Comparison of ENCODE assay signal across 1 cellular context in the genomic region with DNA sequence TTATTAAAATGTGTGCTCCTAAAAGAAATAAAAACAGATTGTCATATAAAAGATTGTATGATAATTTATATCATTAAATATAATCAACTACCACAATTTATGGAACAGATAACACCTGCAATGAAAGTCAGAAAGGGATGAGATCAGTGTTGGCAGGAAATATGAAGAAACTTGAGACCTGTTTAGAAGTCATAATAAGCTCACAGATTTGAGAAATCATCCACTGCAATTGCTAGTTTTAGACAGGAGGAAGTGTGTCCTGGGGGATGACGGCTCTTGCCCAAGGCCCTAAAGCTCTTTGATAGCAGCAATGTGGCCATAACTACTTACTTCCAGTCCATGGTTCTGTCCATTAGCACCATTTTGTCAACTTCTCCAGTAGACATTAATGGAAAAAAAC.
TF ChIP-seq lines count a peak whose summit lies in the region.

No MANE protein-coding gene starts in this region.

TF ChIP-seq in SK-N-SH treated with all-trans-retinoic acid at 6 μM for 48 hours, 23 proteins besides CTCF, POLR2A, EP300 and RAD21 (continued from another document):
- TF ChIP-seq, protein P1, sequence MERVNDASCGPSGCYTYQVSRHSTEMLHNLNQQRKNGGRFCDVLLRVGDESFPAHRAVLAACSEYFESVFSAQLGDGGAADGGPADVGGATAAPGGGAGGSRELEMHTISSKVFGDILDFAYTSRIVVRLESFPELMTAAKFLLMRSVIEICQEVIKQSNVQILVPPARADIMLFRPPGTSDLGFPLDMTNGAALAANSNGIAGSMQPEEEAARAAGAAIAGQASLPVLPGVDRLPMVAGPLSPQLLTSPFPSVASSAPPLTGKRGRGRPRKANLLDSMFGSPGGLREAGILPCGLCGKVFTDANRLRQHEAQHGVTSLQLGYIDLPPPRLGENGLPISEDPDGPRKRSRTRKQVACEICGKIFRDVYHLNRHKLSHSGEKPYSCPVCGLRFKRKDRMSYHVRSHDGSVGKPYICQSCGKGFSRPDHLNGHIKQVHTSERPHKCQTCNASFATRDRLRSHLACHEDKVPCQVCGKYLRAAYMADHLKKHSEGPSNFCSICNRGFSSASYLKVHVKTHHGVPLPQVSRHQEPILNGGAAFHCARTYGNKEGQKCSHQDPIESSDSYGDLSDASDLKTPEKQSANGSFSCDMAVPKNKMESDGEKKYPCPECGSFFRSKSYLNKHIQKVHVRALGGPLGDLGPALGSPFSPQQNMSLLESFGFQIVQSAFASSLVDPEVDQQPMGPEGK (CRISPR knock-in tag; IDR thresholded peaks at IDR 0.05; ENCODE audit: borderline replicate concordance) = no peak
- TF ChIP-seq, protein P2, sequence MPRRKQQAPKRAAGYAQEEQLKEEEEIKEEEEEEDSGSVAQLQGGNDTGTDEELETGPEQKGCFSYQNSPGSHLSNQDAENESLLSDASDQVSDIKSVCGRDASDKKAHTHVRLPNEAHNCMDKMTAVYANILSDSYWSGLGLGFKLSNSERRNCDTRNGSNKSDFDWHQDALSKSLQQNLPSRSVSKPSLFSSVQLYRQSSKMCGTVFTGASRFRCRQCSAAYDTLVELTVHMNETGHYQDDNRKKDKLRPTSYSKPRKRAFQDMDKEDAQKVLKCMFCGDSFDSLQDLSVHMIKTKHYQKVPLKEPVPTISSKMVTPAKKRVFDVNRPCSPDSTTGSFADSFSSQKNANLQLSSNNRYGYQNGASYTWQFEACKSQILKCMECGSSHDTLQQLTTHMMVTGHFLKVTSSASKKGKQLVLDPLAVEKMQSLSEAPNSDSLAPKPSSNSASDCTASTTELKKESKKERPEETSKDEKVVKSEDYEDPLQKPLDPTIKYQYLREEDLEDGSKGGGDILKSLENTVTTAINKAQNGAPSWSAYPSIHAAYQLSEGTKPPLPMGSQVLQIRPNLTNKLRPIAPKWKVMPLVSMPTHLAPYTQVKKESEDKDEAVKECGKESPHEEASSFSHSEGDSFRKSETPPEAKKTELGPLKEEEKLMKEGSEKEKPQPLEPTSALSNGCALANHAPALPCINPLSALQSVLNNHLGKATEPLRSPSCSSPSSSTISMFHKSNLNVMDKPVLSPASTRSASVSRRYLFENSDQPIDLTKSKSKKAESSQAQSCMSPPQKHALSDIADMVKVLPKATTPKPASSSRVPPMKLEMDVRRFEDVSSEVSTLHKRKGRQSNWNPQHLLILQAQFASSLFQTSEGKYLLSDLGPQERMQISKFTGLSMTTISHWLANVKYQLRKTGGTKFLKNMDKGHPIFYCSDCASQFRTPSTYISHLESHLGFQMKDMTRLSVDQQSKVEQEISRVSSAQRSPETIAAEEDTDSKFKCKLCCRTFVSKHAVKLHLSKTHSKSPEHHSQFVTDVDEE (CRISPR knock-in tag; IDR thresholded peaks at IDR 0.05) = no peak
- TF ChIP-seq RARB (CRISPR knock-in tag; IDR thresholded peaks at IDR 0.05) (no peak), TOX (CRISPR knock-in tag; IDR thresholded peaks at IDR 0.05; ENCODE audit: borderline replicate concordance) (no peak), ZNF70 (CRISPR knock-in tag; IDR thresholded peaks at IDR 0.05) (no peak), PPARA (CRISPR knock-in tag; IDR thresholded peaks at IDR 0.05; ENCODE audit: borderline replicate concordance) (no peak), TCF4 (CRISPR knock-in tag; IDR thresholded peaks at IDR 0.05; ENCODE audit: borderline replicate concordance) (no peak), CSDC2 (CRISPR knock-in tag; IDR thresholded peaks at IDR 0.05) (no peak), ZFP30 (CRISPR knock-in tag; IDR thresholded peaks at IDR 0.05) (no peak), ESRRG (CRISPR knock-in tag; IDR thresholded peaks at IDR 0.05) (no peak), ISL1 (CRISPR knock-in tag; IDR thresholded peaks at IDR 0.05) (no peak)
- TF ChIP-seq, protein P3, sequence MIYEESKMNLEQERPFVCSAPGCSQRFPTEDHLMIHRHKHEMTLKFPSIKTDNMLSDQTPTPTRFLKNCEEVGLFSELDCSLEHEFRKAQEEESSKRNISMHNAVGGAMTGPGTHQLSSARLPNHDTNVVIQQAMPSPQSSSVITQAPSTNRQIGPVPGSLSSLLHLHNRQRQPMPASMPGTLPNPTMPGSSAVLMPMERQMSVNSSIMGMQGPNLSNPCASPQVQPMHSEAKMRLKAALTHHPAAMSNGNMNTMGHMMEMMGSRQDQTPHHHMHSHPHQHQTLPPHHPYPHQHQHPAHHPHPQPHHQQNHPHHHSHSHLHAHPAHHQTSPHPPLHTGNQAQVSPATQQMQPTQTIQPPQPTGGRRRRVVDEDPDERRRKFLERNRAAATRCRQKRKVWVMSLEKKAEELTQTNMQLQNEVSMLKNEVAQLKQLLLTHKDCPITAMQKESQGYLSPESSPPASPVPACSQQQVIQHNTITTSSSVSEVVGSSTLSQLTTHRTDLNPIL (CRISPR knock-in tag; IDR thresholded peaks at IDR 0.05; ENCODE audit: low read depth) = no peak
- TF ChIP-seq, protein P4, sequence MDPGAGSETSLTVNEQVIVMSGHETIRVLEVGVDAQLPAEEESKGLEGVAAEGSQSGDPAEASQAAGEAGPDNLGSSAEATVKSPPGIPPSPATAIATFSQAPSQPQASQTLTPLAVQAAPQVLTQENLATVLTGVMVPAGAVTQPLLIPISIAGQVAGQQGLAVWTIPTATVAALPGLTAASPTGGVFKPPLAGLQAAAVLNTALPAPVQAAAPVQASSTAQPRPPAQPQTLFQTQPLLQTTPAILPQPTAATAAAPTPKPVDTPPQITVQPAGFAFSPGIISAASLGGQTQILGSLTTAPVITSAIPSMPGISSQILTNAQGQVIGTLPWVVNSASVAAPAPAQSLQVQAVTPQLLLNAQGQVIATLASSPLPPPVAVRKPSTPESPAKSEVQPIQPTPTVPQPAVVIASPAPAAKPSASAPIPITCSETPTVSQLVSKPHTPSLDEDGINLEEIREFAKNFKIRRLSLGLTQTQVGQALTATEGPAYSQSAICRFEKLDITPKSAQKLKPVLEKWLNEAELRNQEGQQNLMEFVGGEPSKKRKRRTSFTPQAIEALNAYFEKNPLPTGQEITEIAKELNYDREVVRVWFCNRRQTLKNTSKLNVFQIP (CRISPR knock-in tag; IDR thresholded peaks at IDR 0.05; ENCODE audit: borderline replicate concordance, low read depth) = no peak
